In the genomic region with DNA sequence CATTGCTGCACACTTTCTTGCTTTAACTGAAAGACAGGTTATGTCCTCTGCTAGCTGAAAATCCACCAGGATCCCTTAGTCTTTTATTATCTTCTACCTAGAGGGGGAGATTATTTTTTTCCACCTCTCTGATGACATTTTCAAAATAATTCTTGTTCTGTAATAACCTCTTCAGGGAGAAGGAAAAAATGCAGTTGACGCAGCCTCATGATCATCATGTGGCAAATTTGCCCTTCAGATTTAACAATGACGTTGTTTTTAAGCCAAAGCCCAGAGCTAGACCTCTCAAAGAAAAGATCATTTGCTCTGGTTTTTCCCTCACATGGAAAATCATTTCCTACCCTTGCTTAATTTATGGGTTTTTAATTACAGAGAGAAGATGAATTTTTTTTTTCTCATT, we compare ENCODE assay signal across 1 cellular context.
TF ChIP-seq lines count a peak whose summit lies in the region.

No MANE protein-coding gene starts in this region.

TF ChIP-seq in WTC11, 78 proteins besides CTCF, POLR2A, EP300 and RAD21 (continued from another document):
- TF ChIP-seq ZNF532 (CRISPR knock-in tag; IDR thresholded peaks at IDR 0.05; ENCODE audit: borderline replicate concordance) (no peak), IRF2 (CRISPR knock-in tag; IDR thresholded peaks at IDR 0.05; ENCODE audit: borderline replicate concordance, low read depth) (no peak), ATF1 (CRISPR knock-in tag; IDR thresholded peaks at IDR 0.05) (no peak), ZNF425 (CRISPR knock-in tag; conservative IDR thresholded peaks at IDR 0.05) (no peak)
- TF ChIP-seq, protein P1, sequence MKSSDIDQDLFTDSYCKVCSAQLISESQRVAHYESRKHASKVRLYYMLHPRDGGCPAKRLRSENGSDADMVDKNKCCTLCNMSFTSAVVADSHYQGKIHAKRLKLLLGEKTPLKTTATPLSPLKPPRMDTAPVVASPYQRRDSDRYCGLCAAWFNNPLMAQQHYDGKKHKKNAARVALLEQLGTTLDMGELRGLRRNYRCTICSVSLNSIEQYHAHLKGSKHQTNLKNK (CRISPR knock-in tag; IDR thresholded peaks at IDR 0.05), result no peak
TF ChIP-seq in WTC11: peak in this region for 0.
